Comparison of ENCODE assay signal across 23 cellular contexts in genomic region chr1:199079994-199080393, GRCh38.
"Had no signal": no experiment of that assay in that cellular context is flagged by ENCODE, and none has a peak within 500 bp of the region (broad histone marks: within the 10 kb centered on the region; RNA-seq: fewer than 3 reads in every experiment).

No MANE protein-coding gene starts in this region.

- ATAC-seq: activated naive CD4-positive, alpha-beta T cell treated with anti-CD3 and anti-CD28 coated beads, Interleukin-2, amount 50 U/mL, for 72 hours; activated naive CD8-positive, alpha-beta T cell treated with anti-CD3 and anti-CD28 coated beads, Interleukin-2, amount 50 U/mL, for 24 hours; activated T-cell treated with anti-CD3 and anti-CD28 coated beads, Interleukin-2, amount 50 U/mL, for 4 hours; PC-3; SK-N-SH treated with all-trans-retinoic acid at 6 μM for 48 hours had no signal

- H3K4me3 ChIP-seq: SJSA1 had no signal

- H3K9me3 ChIP-seq: SJSA1 had no signal

- H3K36me3 ChIP-seq: SJSA1 had no signal

- DNase-seq: activated B cell treated with CpG ODN at 0.5 μM for 24 hours; activated CD4-positive, alpha-beta memory T cell treated with anti-CD3 and anti-CD28 coated beads for 36 hours; activated CD4-positive, alpha-beta T cell treated with anti-CD3 and anti-CD28 coated beads for 1 hour; activated CD4-positive, alpha-beta T cell treated with anti-CD3 and anti-CD28 coated beads, Interleukin-2, amount 10 ng/mL, durations not matched to agents 24 days and 14 days; activated CD8-positive, alpha-beta memory T cell treated with anti-CD3 and anti-CD28 coated beads for 24 hours; activated effector memory CD4-positive, alpha-beta T cell treated with anti-CD3 and anti-CD28 coated beads, Interleukin-2, amount 50 U/mL, for 16 hours; activated naive CD4-positive, alpha-beta T cell treated with Interleukin-2 at 50 U/mL for 16 hours; activated naive CD8-positive, alpha-beta T cell treated with anti-CD3 and anti-CD28 coated beads, Interleukin-2, amount 50 U/mL, for 24 hours; activated T-cell treated with anti-CD3 and anti-CD28 coated beads, Interleukin-2, amount 50 U/mL, for 4 hours; amniotic stem cell; KBM-7; MV-4-11; NCI-H1105; NCI-H1436; NCI-H187; NCI-H2081; NCI-H510A treated with DMSO at 0.1 percent for 48 hours; NCI-H69; PC-3; SHP77 had no signal

- H3K27me3 ChIP-seq: SJSA1 had no signal

- H3K4me1 ChIP-seq: SJSA1 had no signal

- H3K27ac ChIP-seq: SJSA1 had no signal
